1 cellular context compared by ENCODE assay signal in genomic region chr19:10224337-10224736, GRCh38.
TF ChIP-seq lines count a peak whose summit lies in the region.

No MANE protein-coding gene starts in this region.

TF ChIP-seq in HepG2, 621 proteins besides CTCF, POLR2A, EP300 and RAD21:
- TF ChIP-seq HNF4A (CRISPR knock-in tag; IDR thresholded peaks at IDR 0.05), result no peak
- no peak for TF ChIP-seq ZNF274 (CRISPR knock-in tag; IDR thresholded peaks at IDR 0.05)
- peak; percentile 2; the same call in 1 of the 2 replicates for TF ChIP-seq ZNF768 (CRISPR knock-in tag; IDR thresholded peaks at IDR 0.05)
- TF ChIP-seq ZNF574 (CRISPR knock-in tag; IDR thresholded peaks at IDR 0.05), result no peak
TF ChIP-seq in HepG2: peak in this region for 1.
